10 cellular contexts compared by ENCODE assay signal in the genomic region with DNA sequence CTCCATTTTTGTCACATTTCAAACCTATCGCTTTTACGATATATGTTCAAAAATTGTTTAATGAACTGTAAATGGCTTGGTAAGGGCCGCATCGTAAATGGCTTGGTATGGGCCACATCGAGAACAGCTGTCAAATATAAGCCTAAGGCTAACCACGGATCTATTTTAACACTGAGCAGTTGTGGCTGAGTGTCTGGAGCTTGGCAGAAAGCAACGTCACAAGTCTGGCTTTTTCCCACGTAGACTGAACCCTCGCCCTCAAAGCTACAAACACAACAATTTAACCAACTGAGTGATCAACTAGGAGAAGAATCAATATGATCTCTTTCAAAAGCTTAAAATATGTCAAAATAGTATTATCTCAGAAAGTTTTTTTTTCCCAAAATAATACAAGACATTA.
A peak's percentile ranks its signal among the peaks of the same experiment; 100 is the strongest.
DNase-seq lines count a peak whose midpoint lies in the region; ATAC-seq and TF ChIP-seq lines count a peak whose summit lies in the region.
"Had no signal": no experiment of that assay in that cellular context is flagged by ENCODE, and none has a peak within 500 bp of the region (broad histone marks: within the 10 kb centered on the region; RNA-seq: fewer than 3 reads in every experiment).

No MANE protein-coding gene starts in this region.

- H3K4me1 ChIP-seq in A673 (ENCODE audit: insufficient read depth, low read length, poor library complexity, severe bottlenecking) (no peaks in the 10 kb centered on the region), GM23248 (ENCODE audit: insufficient read depth) (no peaks in the 10 kb centered on the region), right atrium auricular region (peaks cover 0 to 9% of the 10 kb centered on the region in 2 donors)
- H3K4me1 ChIP-seq: lower lobe of right lung had no signal

- H3K27me3 ChIP-seq in A673 (replicated peaks; ENCODE audit: insufficient read depth, low read depth, low read length, poor library complexity) (no peaks in the 10 kb centered on the region), GM23248 (replicated peaks; ENCODE audit: insufficient read depth) (no peaks in the 10 kb centered on the region), right atrium auricular region (no peaks in the 10 kb centered on the region)
- H3K27me3 ChIP-seq: body of pancreas had no signal

- POLR2A ChIA-PET in A673 (lab: Charles Lee; ENCODE audit: low non-redundant PET): interaction anchor here (0.7 kb wide), 1 partner anchor 649 kb away, joined by 4 read pairs; no protein-coding TSS in a partner anchor

- no peaks in the 10 kb centered on the region for H3K79me2 ChIP-seq in GM23248 (ENCODE audit: insufficient read depth)

- peak overlapping the region; percentile 99; the same call in 1 of the 2 replicates for H2AFZ ChIP-seq in GM23248

- no peaks in the 10 kb centered on the region for H3K27me3 Mint-ChIP-seq in T-helper 17 cell

- H3K27ac ChIP-seq in A673 (ENCODE audit: low read depth, low read length, poor library complexity, severe bottlenecking) (no peak overlapping the region), GM23248 (no peak overlapping the region; the same call in 1 of the 2 replicates), right atrium auricular region (no peak overlapping the region)
- H3K27ac ChIP-seq: body of pancreas, lower lobe of right lung had no signal

- peak overlapping the region; percentile 85; the same call in 1 of the 2 replicates for H3K9ac ChIP-seq in GM23248

- no peak for TF ChIP-seq CTCF in A673 (conservative IDR thresholded peaks at IDR 0.05; ENCODE audit: low read depth, low read length)
- TF ChIP-seq CTCF in right atrium auricular region (IDR thresholded peaks at IDR 0.05): no peak

- in situ Hi-C loops in GM23248 (cut with MboI): loop anchor here (25.0 kb wide), 1 partner anchor 1186 kb away; no protein-coding TSS in a partner anchor

- H3K9me3 ChIP-seq in A673 (ENCODE audit: low read depth, low read length, poor library complexity, severe bottlenecking) (no peaks in the 10 kb centered on the region), GM23248 (ENCODE audit: low read depth) (no peaks in the 10 kb centered on the region), T-helper 17 cell (ENCODE audit: control insufficient read depth, low read length, poor library complexity, severe bottlenecking) (no peaks in the 10 kb centered on the region), right atrium auricular region (no peaks in the 10 kb centered on the region)
- H3K9me3 ChIP-seq: body of pancreas, lower lobe of right lung had no signal

- H3K9me2 ChIP-seq in GM23248 (ENCODE audit: insufficient read depth): no peaks in the 10 kb centered on the region

- DNase-seq in A673 (ENCODE audit: low spot score) (no peak), GM23248 (peak; percentile 51), T-helper 17 cell (no peak), right atrium auricular region (ENCODE audit: low spot score) (no peak), midbrain (lab: John Stamatoyannopoulos, UW) (no peak), AG08396 (ENCODE audit: low spot score) (no peak), NCI-H1930 (lab: John Stamatoyannopoulos, UW) (no peak), LoVo (ENCODE audit: low spot score) (no peak)
- DNase-seq: lower lobe of right lung had no signal

- H3F3A ChIP-seq in GM23248 (ENCODE audit: insufficient read depth): peaks cover 11% of the 10 kb centered on the region; the same call in 1 of the 2 replicates

- no TSS peak for BruUV-seq in A673 (replicated peaks; lab: Mats Ljungman, UMichigan)

- no peaks in the 10 kb centered on the region for H3K36me3 ChIP-seq in A673 (ENCODE audit: insufficient read depth, low read length, poor library complexity, severe bottlenecking)
- no peaks in the 10 kb centered on the region for H3K36me3 ChIP-seq in GM23248 (ENCODE audit: low read depth)
- H3K36me3 ChIP-seq in right atrium auricular region: no peaks in the 10 kb centered on the region
- H3K36me3 ChIP-seq: lower lobe of right lung had no signal

- no peak for ATAC-seq in T-helper 17 cell

- no peaks in the 10 kb centered on the region for H3K36me3 Mint-ChIP-seq in T-helper 17 cell (ENCODE audit: low read depth)

- intact Hi-C loops in A673 (cut with micrococcal nuclease; ENCODE audit: unreplicated experiment): loop anchor here (5.0 to 10.0 kb wide), 2 partner anchors 299 to 416 kb away; a partner anchor contains a TSS

- H3K4me3 ChIP-seq in A673 (ENCODE audit: low read depth, low read length, poor library complexity, severe bottlenecking): peak overlapping the region; percentile 98
- H3K4me3 ChIP-seq in GM23248: peak overlapping the region; percentile 99
- peak overlapping the region; percentile 85 to 92 for H3K4me3 ChIP-seq in right atrium auricular region

- no peaks in the 10 kb centered on the region for H4K20me1 ChIP-seq in GM23248 (ENCODE audit: insufficient read depth)

- peaks cover 13% of the 10 kb centered on the region for H3K4me1 Mint-ChIP-seq in T-helper 17 cell

- H3K4me2 ChIP-seq in GM23248 (ENCODE audit: unreplicated experiment): peak overlapping the region; percentile 98

- H3K4me3 Mint-ChIP-seq in T-helper 17 cell: peak overlapping the region; percentile 80

- H3K27ac Mint-ChIP-seq in T-helper 17 cell: peak overlapping the region; percentile 99

- 28 to 32% methylated on average over 9 of the region's 9 CpGs for whole genome bisulfite sequencing in GM23248 (ENCODE audit: low coverage in 1 of 2, low lambda C conversion rate in 2 of 2, missing lambda C conversion rate in 2 of 2), 2 experiments

- CTCF ChIA-PET in A673 (lab: Charles Lee): no interaction called here
